ENCODE assay signal across 26 cellular contexts in the genomic region with DNA sequence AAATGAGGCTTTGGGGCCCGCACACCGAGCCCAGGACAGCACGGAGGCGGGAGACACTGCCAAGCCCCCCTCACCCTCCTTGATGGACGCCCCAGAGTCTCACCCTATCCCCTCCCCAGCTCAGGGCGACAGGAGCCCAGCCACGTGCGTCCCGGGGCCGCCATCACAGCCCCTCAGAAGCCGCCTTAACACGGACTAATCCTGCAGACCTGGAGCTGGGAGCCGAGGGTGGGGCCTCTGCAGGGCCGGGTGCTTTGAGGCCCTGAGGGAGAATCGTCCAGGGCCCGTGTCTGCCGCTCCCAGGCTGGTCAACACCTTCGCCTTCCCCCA.
"Had no signal": no experiment of that assay in that cellular context is flagged by ENCODE, and none has a peak within 500 bp of the region (broad histone marks: within the 10 kb centered on the region; RNA-seq: fewer than 3 reads in every experiment).

No MANE protein-coding gene starts in this region.

- H3K4me1 ChIP-seq: upper lobe of right lung, uterus had no signal

- H3K4me3 ChIP-seq: stomach, suprapubic skin, testis, thoracic aorta, thyroid gland, tibial artery, tibial nerve, transverse colon, upper lobe of left lung, upper lobe of right lung, uterus, vagina had no signal

- DNase-seq: stimulated activated CD4-positive, alpha-beta T cell treated with anti-CD3 and anti-CD28 coated beads, Interleukin-2, amount 100 ng/mL, for 48 hours; stimulated activated CD4-positive, alpha-beta T cell treated with anti-CD3 and anti-CD28 coated beads, Interleukin-4, amount 100 ng/mL, for 1 hour; stimulated activated CD4-positive, alpha-beta T cell treated with anti-CD3 and anti-CD28 coated beads, Interleukin-4, amount 100 ng/mL, for 24 hours; stimulated activated CD4-positive, alpha-beta T cell treated with anti-CD3 and anti-CD28 coated beads, Interleukin-4, amount 100 ng/mL, for 4 hours; stimulated activated CD8-positive, alpha-beta memory T cell treated with anti-CD3 and anti-CD28 coated beads, Interleukin-4, amount 100 ng/mL, for 48 hours; stimulated activated naive B cell treated with anti-CD40 and anti-IgM and Interleukin-4, amounts not matched to agents 10 μg/mL and 1 μg/mL and 100 μg/mL, for 72 hours; stimulated activated naive CD4-positive, alpha-beta T cell; stimulated activated naive CD4-positive, alpha-beta T cell treated with Interleukin-2 at 50 U/mL for 16 hours; stimulated activated naive CD8-positive, alpha-beta T cell treated with anti-CD3 and anti-CD28 coated beads, Interleukin-15, amount 100 ng/mL, for 72 hours; stimulated activated naive CD8-positive, alpha-beta T cell treated with anti-CD3 and anti-CD28 coated beads, Interleukin-15, Interleukin-2, amounts not matched to agents 100 U/mL and 50 U/mL, for 24 hours; stomach; substantia nigra; testis; thyroid gland; tibial artery; transverse colon; trophoblast cell; upper lobe of right lung; uterus had no signal

- ATAC-seq: stimulated activated effector memory CD8-positive, alpha-beta T cell treated with anti-CD3 and anti-CD28 coated beads, Interleukin-12 subunit alpha, Interleukin-12 subunit beta, amount 100 ng/mL, for 72 hours; stimulated activated memory B cell treated with anti-CD40 and anti-IgM and Interleukin-4, amounts not matched to agents 10 μg/mL and 1 μg/mL and 100 μg/mL, for 72 hours; stimulated activated naive B cell treated with anti-CD40 and anti-IgM and Interleukin-4, amounts not matched to agents 10 μg/mL and 1 μg/mL and 100 μg/mL, for 72 hours; stimulated activated naive CD8-positive, alpha-beta T cell treated with anti-CD3 and anti-CD28 coated beads, Interleukin-15, amount 100 ng/mL, for 72 hours; stimulated activated naive CD8-positive, alpha-beta T cell treated with anti-CD3 and anti-CD28 coated beads, Interleukin-15, Interleukin-2, amounts not matched to agents 100 U/mL and 50 U/mL, for 24 hours; upper lobe of right lung had no signal

- H3K9me3 ChIP-seq: stomach, suprapubic skin, testis, thoracic aorta, thyroid gland, tibial artery, tibial nerve, transverse colon, upper lobe of left lung, upper lobe of right lung, uterus, vagina had no signal

- H3K27me3 ChIP-seq: testis, thyroid gland, vagina had no signal

- H3K27ac ChIP-seq: stomach, suprapubic skin, testis, thoracic aorta, thyroid gland, tibial artery, tibial nerve, transverse colon, upper lobe of left lung, upper lobe of right lung, uterus, vagina had no signal

- H3K36me3 ChIP-seq: stomach, suprapubic skin, thoracic aorta, thyroid gland, tibial artery, tibial nerve, transverse colon, upper lobe of left lung, upper lobe of right lung, uterus, vagina had no signal
